ENCODE assay signal across 8 cellular contexts in the genomic region with DNA sequence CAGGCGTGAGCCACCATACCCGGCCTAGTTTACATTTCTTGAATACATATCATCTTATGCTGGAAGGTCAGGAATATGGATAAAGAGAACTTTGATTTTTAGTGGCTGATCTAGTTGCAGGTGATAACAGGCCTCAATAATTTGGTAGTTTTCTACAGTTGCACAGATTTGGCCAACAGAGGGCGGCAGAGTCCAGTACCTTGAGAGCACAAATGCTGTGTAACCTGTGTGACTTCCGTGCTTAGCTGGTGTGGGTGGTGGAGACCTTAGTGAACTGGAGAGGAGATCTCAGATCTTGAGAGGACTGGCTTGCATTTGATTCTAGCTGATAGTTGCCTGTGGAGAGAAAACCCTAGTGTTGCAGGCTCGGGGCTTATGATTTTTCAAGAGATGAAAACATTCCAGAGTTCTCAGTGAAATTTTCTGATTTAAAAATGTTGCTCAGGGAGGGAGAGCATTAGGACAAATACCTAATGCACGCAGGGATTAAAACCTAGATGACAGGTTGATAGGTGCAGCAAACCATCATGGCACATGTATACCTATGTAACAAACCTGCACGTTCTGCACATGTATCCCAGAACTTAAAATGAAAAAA. TPM values are rescaled to one million over a fixed set of nuclear protein-coding genes. Genes with fewer than 3 reads are reported as not detected.
A peak's percentile ranks its signal among the peaks of the same experiment; 100 is the strongest.
DNase-seq lines count a peak whose midpoint lies in the region; ATAC-seq, FAIRE-seq and TF ChIP-seq lines count a peak whose summit lies in the region.

No MANE protein-coding gene starts in this region.

- no peak overlapping the region for H2AFZ ChIP-seq in endothelial cell of umbilical vein (ENCODE audit: low read depth, low read length)

- H3K27me3 Mint-ChIP-seq in naive B cell, result peaks cover 4 to 11% (median 6%) of the 10 kb centered on the region in 3 donors

- H3K27ac ChIP-seq in endothelial cell of umbilical vein (ENCODE audit: insufficient read depth, low read depth, low read length), result no peak overlapping the region

- H3K9me3 Mint-ChIP-seq in naive B cell, result no peaks in the 10 kb centered on the region
- H3K9me3 Mint-ChIP-seq in stimulated activated effector memory CD8-positive, alpha-beta T cell treated with anti-CD3 and anti-CD28 coated beads, Interleukin-12 subunit alpha, Interleukin-12 subunit beta, amount 100 ng/mL, for 72 hours, result no peaks in the 10 kb centered on the region

- FAIRE-seq in D721Med (lab: Jason Lieb, UNC), result peak; percentile 44
- peak; percentile 94 for FAIRE-seq in endothelial cell of umbilical vein (lab: Jason Lieb, UNC)

- peaks cover 0 to 2% of the 10 kb centered on the region in 2 experiments for H3K27me3 ChIP-seq in endothelial cell of umbilical vein (ENCODE audit: control insufficient read depth in 2 of 2, insufficient read depth in 2 of 2, low read length in 2 of 2)

- peaks cover 4 to 8% (median 7%) of the 10 kb centered on the region in 3 donors for H3K4me1 Mint-ChIP-seq in naive B cell
- H3K4me1 Mint-ChIP-seq in stimulated activated effector memory CD8-positive, alpha-beta T cell treated with anti-CD3 and anti-CD28 coated beads, Interleukin-12 subunit alpha, Interleukin-12 subunit beta, amount 100 ng/mL, for 72 hours, result peaks cover 6% of the 10 kb centered on the region

- H3K9ac ChIP-seq in endothelial cell of umbilical vein (replicated peaks; ENCODE audit: extremely low read depth, insufficient read depth, low read length), result no peak overlapping the region

- H3K36me3 ChIP-seq in endothelial cell of umbilical vein (ENCODE audit: control insufficient read depth in 2 of 2, extremely low read depth in 1 of 2, insufficient read depth in 2 of 2, low read length in 2 of 2), result no peaks in the 10 kb centered on the region

- H3K4me3 Mint-ChIP-seq in naive B cell, result no peak overlapping the region
- H3K4me3 Mint-ChIP-seq in stimulated activated effector memory CD8-positive, alpha-beta T cell treated with anti-CD3 and anti-CD28 coated beads, Interleukin-12 subunit alpha, Interleukin-12 subunit beta, amount 100 ng/mL, for 72 hours, result no peak overlapping the region

- dilution Hi-C loops in endothelial cell of umbilical vein (cut with MboI; ENCODE audit: extremely low pct_ligation_motif_present, low sequenced_read_pairs), result no loop called here

- no peaks in the 10 kb centered on the region for H3K79me2 ChIP-seq in endothelial cell of umbilical vein (ENCODE audit: control insufficient read depth, insufficient read depth, low read length)

- H3K4me3 ChIP-seq in endothelial cell of umbilical vein (replicated peaks in 1 of 3; ENCODE audit: insufficient read depth in 1 of 3, low read depth in 1 of 3, low read length in 3 of 3), result no peak overlapping the region

- peak; percentile 43 for DNase-seq in D721Med (ENCODE audit: insufficient read length, low spot score)
- DNase-seq in NCI-H82 (lab: John Stamatoyannopoulos, UW), result peak; percentile 83
- DNase-seq in activated CD8-positive, alpha-beta memory T cell treated with anti-CD3 and anti-CD28 coated beads for 1 hour (ENCODE audit: extremely low read depth in 1 of 2, low read depth in 1 of 2), result peak; percentile 18 to 51
- DNase-seq in endothelial cell of umbilical vein (ENCODE audit: low read depth, low spot score), result peak; percentile 61
- DNase-seq in naive B cell, result peak; percentile 32
- peak; percentile 64 to 84 for DNase-seq in stimulated activated effector memory CD8-positive, alpha-beta T cell treated with anti-CD3 and anti-CD28 coated beads, Interleukin-12 subunit alpha, Interleukin-12 subunit beta, amount 100 ng/mL, for 72 hours (ENCODE audit: low spot score in 2 of 2)

- intact Hi-C loops in endothelial cell of umbilical vein (cut with micrococcal nuclease), result loop anchor here (1.0 to 5.0 kb wide), 3 partner anchors 241 to 655 kb away; no protein-coding TSS in a partner anchor

- ATAC-seq in GM21360 (IDR thresholded peaks at IDR 0.05; ENCODE audit: unreplicated experiment) (peak; percentile 98), HG03575 (IDR thresholded peaks at IDR 0.05; ENCODE audit: extremely low read depth, insufficient number of reproducible peaks, low FRiP score, unreplicated experiment) (peak; percentile 95), naive B cell (ENCODE audit: low read depth in 2 of 2) (peak; percentile 55 to 65)
- peak; percentile 90 for ATAC-seq in stimulated activated effector memory CD8-positive, alpha-beta T cell treated with anti-CD3 and anti-CD28 coated beads, Interleukin-12 subunit alpha, Interleukin-12 subunit beta, amount 100 ng/mL, for 72 hours

- H3K27ac Mint-ChIP-seq in naive B cell, result no peak overlapping the region
- H3K27ac Mint-ChIP-seq in stimulated activated effector memory CD8-positive, alpha-beta T cell treated with anti-CD3 and anti-CD28 coated beads, Interleukin-12 subunit alpha, Interleukin-12 subunit beta, amount 100 ng/mL, for 72 hours, result no peak overlapping the region

- no TSS peak for BruUV-seq in endothelial cell of umbilical vein (replicated peaks; lab: Mats Ljungman, UMichigan)

- H3K36me3 Mint-ChIP-seq in naive B cell, result no peaks in the 10 kb centered on the region
- H3K36me3 Mint-ChIP-seq in stimulated activated effector memory CD8-positive, alpha-beta T cell treated with anti-CD3 and anti-CD28 coated beads, Interleukin-12 subunit alpha, Interleukin-12 subunit beta, amount 100 ng/mL, for 72 hours, result no peaks in the 10 kb centered on the region

- H3K4me1 ChIP-seq in endothelial cell of umbilical vein (ENCODE audit: control insufficient read depth, extremely low read depth, insufficient read depth, low read length), result no peaks in the 10 kb centered on the region

- TF ChIP-seq POLR2A in endothelial cell of umbilical vein (IDR thresholded peaks at IDR 0.05; ENCODE audit: low read depth, low read length), result no peak

- peak; percentile 98 for TF ChIP-seq CTCF in D721Med (IDR thresholded peaks at IDR 0.05; ENCODE audit: insufficient read depth, missing control alignments)
- peak; percentile 74 to 77 for TF ChIP-seq CTCF in endothelial cell of umbilical vein (IDR thresholded peaks at IDR 0.05; ENCODE audit: extremely low read depth in 1 of 2, insufficient read depth in 1 of 2, low read depth in 1 of 2, low read length in 2 of 2)

- H4K20me1 ChIP-seq in endothelial cell of umbilical vein (replicated peaks; ENCODE audit: control insufficient read depth, extremely low read depth, insufficient read depth, low read length), result no peaks in the 10 kb centered on the region

- H3K9me1 ChIP-seq in endothelial cell of umbilical vein (replicated peaks; ENCODE audit: control insufficient read depth, extremely low read depth, insufficient read depth, low read length), result no peaks in the 10 kb centered on the region

- POLR2A ChIA-PET in endothelial cell of umbilical vein (lab: Charles Lee), result no interaction called here

- no peaks in the 10 kb centered on the region for H3K9me3 ChIP-seq in endothelial cell of umbilical vein (replicated peaks; ENCODE audit: control insufficient read depth, insufficient read depth, low read length)

- H3K4me2 ChIP-seq in endothelial cell of umbilical vein (ENCODE audit: insufficient read depth, low read length), result no peak overlapping the region

- CTCF ChIA-PET in endothelial cell of umbilical vein (lab: Charles Lee), result interaction anchor here (0.5 to 6.9 kb wide), 22 partner anchors 9 to 1043 kb away, joined by 3 to 198 read pairs (median 4); no protein-coding TSS in a partner anchor

TF ChIP-seq in endothelial cell of umbilical vein, 7 proteins besides CTCF, POLR2A, EP300 and RAD21:
- TF ChIP-seq EZH2 (IDR thresholded peaks at IDR 0.05; ENCODE audit: borderline replicate concordance, low read depth, low read length, severe bottlenecking) (no peak), MYC (IDR thresholded peaks at IDR 0.05; ENCODE audit: low read depth, low read length) (no peak), POLR2AphosphoS5 (IDR thresholded peaks at IDR 0.05; ENCODE audit: insufficient read depth, low read depth, low read length) (no peak), MAX (IDR thresholded peaks at IDR 0.05; ENCODE audit: insufficient read depth, insufficient read length) (no peak), JUN (IDR thresholded peaks at IDR 0.05; ENCODE audit: borderline replicate concordance, insufficient read depth, insufficient read length, low read depth) (no peak), FOS (IDR thresholded peaks at IDR 0.05; ENCODE audit: borderline replicate concordance, insufficient read depth, low read length) (no peak), GATA2 (IDR thresholded peaks at IDR 0.05; ENCODE audit: insufficient read depth, insufficient read length, low read depth, low read length) (no peak)

RNA-seq across cellular contexts. Expression of gene GPR151, which starts 17.4 kb away (rescaled TPM):
- total RNA-seq in endothelial cell of umbilical vein, result not detected in 2 replicates
- polyA plus RNA-seq in endothelial cell of umbilical vein (0.06 and 0.08 TPM in 2 replicates), naive B cell (ENCODE audit: low read depth in 6 of 6) (not detected)
- polyA plus RNA-seq in endothelial cell of umbilical vein (2011; cell fraction: cytosol; rRNA removed), result 0.03 and 0.06 TPM in 2 replicates
- polyA plus RNA-seq in endothelial cell of umbilical vein (2011; cell fraction: nucleus; rRNA removed), result 0.04 TPM in 1 of 2 replicates, not detected in the other
- 0.08 TPM in 1 of 2 replicates, not detected in the other for polyA plus RNA-seq in endothelial cell of umbilical vein (2012)
- polyA minus RNA-seq in endothelial cell of umbilical vein, result 0.15 TPM in 1 of 2 replicates, not detected in the other
- not detected for polyA minus RNA-seq in endothelial cell of umbilical vein (2011; cell fraction: cytosol; rRNA and poly(A)+ RNA removed)
- polyA minus RNA-seq in endothelial cell of umbilical vein (2011; cell fraction: nucleus; rRNA and poly(A)+ RNA removed), result not detected in 2 replicates

Comparison
In these comparisons a context has a peak if more than half of its experiments do, and no peak if none do; other contexts are left out.
1. DNase-seq: peak in every context shown above with its lines; median percentile 83 in NCI-H82; 74 in stimulated activated effector memory CD8-positive, alpha-beta T cell treated with anti-CD3 and anti-CD28 coated beads, Interleukin-12 subunit alpha, Interleukin-12 subunit beta, amount 100 ng/mL, for 72 hours; 61 in endothelial cell of umbilical vein; 43 in D721Med; 34 in activated CD8-positive, alpha-beta memory T cell treated with anti-CD3 and anti-CD28 coated beads for 1 hour; 32 in naive B cell.